8 cellular contexts compared by ENCODE assay signal in genomic region chrX:50579955-50580354, GRCh38.
DNase-seq lines count a peak whose midpoint lies in the region; ATAC-seq and TF ChIP-seq lines count a peak whose summit lies in the region.

No MANE protein-coding gene starts in this region.

- H3K4me1 ChIP-seq in OCI-LY3 (ENCODE audit: low read length), result no peaks in the 10 kb centered on the region

- peak; percentile 37 for TF ChIP-seq CTCF in GM12865 (IDR thresholded peaks at IDR 0.05; ENCODE audit: insufficient read depth, low read depth, low read length, missing control alignments)
- TF ChIP-seq CTCF in OCI-LY3 (IDR thresholded peaks at IDR 0.05; ENCODE audit: low read depth, low read length), result peak; percentile 63
- TF ChIP-seq CTCF in brain (conservative IDR thresholded peaks at IDR 0.05), result peak; percentile 56 to 66

- no peaks in the 10 kb centered on the region for H3K36me3 Mint-ChIP-seq in brain

- H3K27me3 Mint-ChIP-seq in brain, result peaks cover 3% of the 10 kb centered on the region

- no peaks in the 10 kb centered on the region for H3K9me3 ChIP-seq in OCI-LY3 (ENCODE audit: insufficient read depth, low read length)

- no peak overlapping the region for H2AFZ ChIP-seq in OCI-LY3 (ENCODE audit: low read depth, low read length)

- no peak overlapping the region for H3K27ac ChIP-seq in OCI-LY3 (ENCODE audit: low read length)

- no peak overlapping the region for H3K9ac ChIP-seq in OCI-LY3 (ENCODE audit: low read length)

- H3K79me2 ChIP-seq in OCI-LY3 (ENCODE audit: low read length), result no peaks in the 10 kb centered on the region

- H3K36me3 ChIP-seq in OCI-LY3 (replicated peaks; ENCODE audit: low read depth, low read length), result no peaks in the 10 kb centered on the region

- no peaks in the 10 kb centered on the region for H3K4me1 Mint-ChIP-seq in brain

- H3K27ac Mint-ChIP-seq in brain, result no peak overlapping the region

- H3K9me3 Mint-ChIP-seq in brain, result no peaks in the 10 kb centered on the region

- H3K4me3 ChIP-seq in GM12865 (ENCODE audit: low read depth, low read length) (no peak overlapping the region), OCI-LY3 (ENCODE audit: low read length) (no peak overlapping the region)

- H3K4me3 Mint-ChIP-seq in brain, result no peak overlapping the region

- peak; percentile 88 for ATAC-seq in HG03520 (IDR thresholded peaks at IDR 0.05; ENCODE audit: unreplicated experiment)
- ATAC-seq in left lobe of liver, result peak; percentile 86

- H3K4me2 ChIP-seq in OCI-LY3 (ENCODE audit: low read length), result no peak overlapping the region

- DNase-seq in AG20443 (ENCODE audit: low spot score) (peak; percentile 43), GM12865 (ENCODE audit: low read depth) (peak; percentile 55), left lobe of liver (ENCODE audit: low spot score) (no peak), stromal cell of bone marrow (ENCODE audit: low read depth) (peak; percentile 36), DMS153 treated with DMSO at 0.1 percent for 48 hours (lab: John Stamatoyannopoulos, UW; ENCODE audit: unreplicated experiment) (no peak)

- H4K20me1 ChIP-seq in OCI-LY3 (ENCODE audit: insufficient read depth, low read length), result no peaks in the 10 kb centered on the region

- H3K27me3 ChIP-seq in OCI-LY3 (ENCODE audit: low read depth, low read length), result no peaks in the 10 kb centered on the region

Comparison
In these comparisons a context has a peak if more than half of its experiments do, and no peak if none do; other contexts are left out.
1. DNase-seq: peak in AG20443 (single experiment), GM12865 (single experiment) and stromal cell of bone marrow (single experiment); none in left lobe of liver (single experiment) and DMS153 treated with DMSO at 0.1 percent for 48 hours (single experiment).
2. Peak in every context shown above with its lines, with median percentiles within 50 percentile points of each other: CTCF ChIP-seq.